Comparison of ENCODE assay signal across 19 cellular contexts in genomic region chr19:41555752-41556151, GRCh38. TPM values are rescaled to one million over a fixed set of nuclear protein-coding genes. Genes with fewer than 3 reads are reported as not detected.
DNase-seq lines count a peak whose midpoint lies in the region; ATAC-seq and TF ChIP-seq lines count a peak whose summit lies in the region.
"Had no signal": no experiment of that assay in that cellular context is flagged by ENCODE, and none has a peak within 500 bp of the region (broad histone marks: within the 10 kb centered on the region; RNA-seq: fewer than 3 reads in every experiment).

No MANE protein-coding gene starts in this region.

- peaks cover 66 to 73% of the 10 kb centered on the region in 2 donors for H3K36me3 Mint-ChIP-seq in CD4-positive, alpha-beta memory T cell
- peaks cover 21% of the 10 kb centered on the region for H3K36me3 Mint-ChIP-seq in natural killer cell treated with Interleukin-12 subunit alpha and Interleukin-12 subunit beta and Interleukin-15 and Interleukin-18, amount 100 ng/mL, for 72 hours

- DNase-seq in CD4-positive, alpha-beta memory T cell = no peak
- DNase-seq in Jurkat, Clone E6-1 (ENCODE audit: low read depth, low spot score) = peak; percentile 22
- peak; percentile 12 for DNase-seq in activated naive CD4-positive, alpha-beta T cell treated with anti-CD3 and anti-CD28 coated beads, Interleukin-2, amount 50 U/mL, for 16 hours
- DNase-seq in natural killer cell treated with Interleukin-12 subunit alpha and Interleukin-12 subunit beta and Interleukin-15 and Interleukin-18, amount 100 ng/mL, for 72 hours (ENCODE audit: low spot score) = no peak
- DNase-seq in NCI-H748 (lab: John Stamatoyannopoulos, UW; ENCODE audit: unreplicated experiment) = no peak
- DNase-seq in tibial nerve (ENCODE audit: low spot score in 2 of 2) = no peak
- DNase-seq: DMS79 treated with DMSO at 0.1 percent for 48 hours, left cardiac atrium, NCI-H2081, NCI-H526 treated with DMSO at 0.1 percent for 48 hours, ovary, sigmoid colon, SK-N-SH, transverse colon had no signal

- H3K4me1 ChIP-seq in CD4-positive, alpha-beta memory T cell (ENCODE audit: insufficient read depth, low read length) = peaks cover 80% of the 10 kb centered on the region
- H3K4me1 ChIP-seq in tibial nerve = no peaks in the 10 kb centered on the region
- H3K4me1 ChIP-seq: sigmoid colon, transverse colon had no signal

- H3K4me3 Mint-ChIP-seq in CD4-positive, alpha-beta memory T cell = peak overlapping the region; percentile 56 to 100 (median 98)
- H3K4me3 Mint-ChIP-seq in natural killer cell treated with Interleukin-12 subunit alpha and Interleukin-12 subunit beta and Interleukin-15 and Interleukin-18, amount 100 ng/mL, for 72 hours = peak overlapping the region; percentile 98

- POLR2A ChIA-PET in CD4-positive, alpha-beta memory T cell (lab: Charles Lee; ENCODE audit: partially characterized antibody) = interaction anchor here (1.2 to 22.7 kb wide), 7 partner anchors 12 to 192 kb away, joined by 3 to 547 read pairs (median 12); partner anchors contain the start of genes B9D2 and CEACAM21

- H3K27ac Mint-ChIP-seq in CD4-positive, alpha-beta memory T cell = peak overlapping the region; percentile 66 to 95 (median 89)
- H3K27ac Mint-ChIP-seq in natural killer cell treated with Interleukin-12 subunit alpha and Interleukin-12 subunit beta and Interleukin-15 and Interleukin-18, amount 100 ng/mL, for 72 hours = peak overlapping the region; percentile 93 to 97

- peaks cover 0 to 4% (median 0%) of the 10 kb centered on the region in 8 donors for H3K9me3 Mint-ChIP-seq in CD4-positive, alpha-beta memory T cell
- H3K9me3 Mint-ChIP-seq in natural killer cell treated with Interleukin-12 subunit alpha and Interleukin-12 subunit beta and Interleukin-15 and Interleukin-18, amount 100 ng/mL, for 72 hours = no peaks in the 10 kb centered on the region

- peak overlapping the region; percentile 13 to 37 for H3K4me3 ChIP-seq in CD4-positive, alpha-beta memory T cell (ENCODE audit: low read length in 2 of 2)
- H3K4me3 ChIP-seq in Jurkat, Clone E6-1 (ENCODE audit: low read length) = peak overlapping the region; percentile 7; the same call in 1 of the 2 replicates
- no peak overlapping the region for H3K4me3 ChIP-seq in tibial nerve
- H3K4me3 ChIP-seq: ovary, sigmoid colon, transverse colon had no signal

- no peaks in the 10 kb centered on the region for H3K9me3 ChIP-seq in CD4-positive, alpha-beta memory T cell (ENCODE audit: control insufficient read depth in 1 of 2, low read length in 2 of 2)
- peaks cover 0 to 6% (median 0%) of the 10 kb centered on the region in 4 donors for H3K9me3 ChIP-seq in tibial nerve
- H3K9me3 ChIP-seq: ovary, sigmoid colon, SK-N-SH, transverse colon had no signal

- H3K27ac ChIP-seq in CD4-positive, alpha-beta memory T cell (ENCODE audit: low read depth, low read length) = peak overlapping the region; percentile 63
- H3K27ac ChIP-seq in tibial nerve = no peak overlapping the region
- H3K27ac ChIP-seq: ovary, sigmoid colon had no signal

- peaks cover 13% of the 10 kb centered on the region for H3K36me3 ChIP-seq in CD4-positive, alpha-beta memory T cell (ENCODE audit: insufficient read depth, low read length)
- no peaks in the 10 kb centered on the region for H3K36me3 ChIP-seq in tibial nerve
- H3K36me3 ChIP-seq: ovary, sigmoid colon, transverse colon had no signal

- 11 to 19% methylated on average over 3 of the region's 3 CpGs for WGBS in tibial nerve, 2 donors

- H3K27me3 ChIP-seq in CD4-positive, alpha-beta memory T cell (ENCODE audit: insufficient read depth, low read length) = no peaks in the 10 kb centered on the region
- peaks cover 0 to 18% of the 10 kb centered on the region in 2 donors for H3K27me3 ChIP-seq in tibial nerve
- H3K27me3 ChIP-seq: ovary had no signal

- intact Hi-C loops in CD4-positive, alpha-beta memory T cell (cut with micrococcal nuclease) = loop anchor here (1.0 kb wide), 1 partner anchor 13 kb away; no protein-coding TSS in a partner anchor

- peaks cover 53 to 92% (median 70%) of the 10 kb centered on the region in 4 donors for H3K4me1 Mint-ChIP-seq in CD4-positive, alpha-beta memory T cell
- peaks cover 60 to 63% of the 10 kb centered on the region in 2 donors for H3K4me1 Mint-ChIP-seq in natural killer cell treated with Interleukin-12 subunit alpha and Interleukin-12 subunit beta and Interleukin-15 and Interleukin-18, amount 100 ng/mL, for 72 hours (ENCODE audit: low read depth in 2 of 2)

- no peak for TF ChIP-seq CTCF in tibial nerve (IDR thresholded peaks at IDR 0.05)

- no peaks in the 10 kb centered on the region for H3K27me3 Mint-ChIP-seq in CD4-positive, alpha-beta memory T cell
- no peaks in the 10 kb centered on the region for H3K27me3 Mint-ChIP-seq in natural killer cell treated with Interleukin-12 subunit alpha and Interleukin-12 subunit beta and Interleukin-15 and Interleukin-18, amount 100 ng/mL, for 72 hours

- CTCF ChIA-PET in CD4-positive, alpha-beta memory T cell (lab: Charles Lee; ENCODE audit: partially characterized antibody) = interaction anchor here (1.1 to 18.0 kb wide), 8 partner anchors 8 to 198 kb away, joined by 3 to 561 read pairs (median 33); no protein-coding TSS in a partner anchor

- TF ChIP-seq EP300 in tibial nerve (IDR thresholded peaks at IDR 0.05) = no peak

- ATAC-seq in natural killer cell treated with Interleukin-12 subunit alpha and Interleukin-12 subunit beta and Interleukin-15 and Interleukin-18, amount 100 ng/mL, for 72 hours = peak in 1 of 2 donors; percentile 19
- no peak for ATAC-seq in HG03159 (IDR thresholded peaks at IDR 0.05; ENCODE audit: unreplicated experiment)
- ATAC-seq: HCT116, HepG2, left cardiac atrium, Panc1 had no signal

- no peak for TF ChIP-seq POLR2A in tibial nerve (IDR thresholded peaks at IDR 0.05)

RNA-seq across cellular contexts. Expression of gene CEACAM21, which starts 20.2 kb away (rescaled TPM):
- total RNA-seq in CD4-positive, alpha-beta memory T cell = 10 to 100 TPM; 42.8 to 48.7 TPM
- polyA plus RNA-seq in CD4-positive, alpha-beta memory T cell = 10 to 100 TPM; 60.4 to 61.2 TPM
- 3.1 TPM for polyA plus RNA-seq in Jurkat, Clone E6-1 (2012; ENCODE audit: insufficient read depth, insufficient read length)
- 10 to 100 TPM in 1 of 2 donors, 1 to 10 TPM in 1; 9.7 to 20.6 TPM for total RNA-seq in natural killer cell treated with Interleukin-12 subunit alpha and Interleukin-12 subunit beta and Interleukin-15 and Interleukin-18, amount 100 ng/mL, for 72 hours
- 1 to 10 TPM in 1 of 4 donors, under 1 TPM in 2, not detected in 1; 0.60 to 2.2 (median 0.87) TPM for total RNA-seq in tibial nerve
- total RNA-seq: HepG2 had no signal
- polyA plus RNA-seq: BJ, SK-N-SH had no signal

Comparison
In these comparisons a context has a peak if more than half of its experiments do, and no peak if none do; other contexts are left out.
1. DNase-seq: peak in Jurkat, Clone E6-1 (single experiment) and activated naive CD4-positive, alpha-beta T cell treated with anti-CD3 and anti-CD28 coated beads, Interleukin-2, amount 50 U/mL, for 16 hours (single experiment); none in CD4-positive, alpha-beta memory T cell (0 of 5), natural killer cell treated with Interleukin-12 subunit alpha and Interleukin-12 subunit beta and Interleukin-15 and Interleukin-18, amount 100 ng/mL, for 72 hours (single experiment), NCI-H748 (single experiment) and tibial nerve (0 of 2).
2. H3K4me3 ChIP-seq: peak in CD4-positive, alpha-beta memory T cell (2 of 2) and Jurkat, Clone E6-1 (single experiment); none in tibial nerve (0 of 4).